In genomic region chr11:116775975-116776374, GRCh38 we compare ENCODE assay signal across 28 cellular contexts. TPM values are rescaled to one million over a fixed set of nuclear protein-coding genes. Genes with fewer than 3 reads are reported as not detected.
DNase-seq lines count a peak whose midpoint lies in the region; ATAC-seq and TF ChIP-seq lines count a peak whose summit lies in the region.
"Had no signal": no experiment of that assay in that cellular context is flagged by ENCODE, and none has a peak within 500 bp of the region (broad histone marks: within the 10 kb centered on the region; RNA-seq: fewer than 3 reads in every experiment).

No MANE protein-coding gene starts in this region.

- no peaks in the 10 kb centered on the region for H3K27me3 Mint-ChIP-seq in activated CD8-positive, alpha-beta T cell treated with anti-CD3 and anti-CD28 coated beads for 36 hours
- no peaks in the 10 kb centered on the region for H3K27me3 Mint-ChIP-seq in activated CD8-positive, alpha-beta T cell treated with anti-CD3 and anti-CD28 coated beads, Interleukin-2, amount 10 ng/mL, durations not matched to agents 7 days and 5 days (ENCODE audit: low read depth)
- H3K27me3 Mint-ChIP-seq in CD4-positive, alpha-beta memory T cell, result no peaks in the 10 kb centered on the region
- no peaks in the 10 kb centered on the region for H3K27me3 Mint-ChIP-seq in activated CD4-positive, alpha-beta memory T cell treated with anti-CD3 and anti-CD28 coated beads for 36 hours
- H3K27me3 Mint-ChIP-seq in naive thymus-derived CD8-positive, alpha-beta T cell, result no peaks in the 10 kb centered on the region

- H3K4me3 Mint-ChIP-seq in activated CD8-positive, alpha-beta T cell treated with anti-CD3 and anti-CD28 coated beads for 36 hours, result no peak overlapping the region
- no peak overlapping the region for H3K4me3 Mint-ChIP-seq in activated CD8-positive, alpha-beta T cell treated with anti-CD3 and anti-CD28 coated beads, Interleukin-2, amount 10 ng/mL, durations not matched to agents 7 days and 5 days
- peak overlapping the region in 2 of 8 donors; percentile 3 to 54 for H3K4me3 Mint-ChIP-seq in CD4-positive, alpha-beta memory T cell
- no peak overlapping the region for H3K4me3 Mint-ChIP-seq in activated CD4-positive, alpha-beta memory T cell treated with anti-CD3 and anti-CD28 coated beads for 36 hours
- no peak overlapping the region for H3K4me3 Mint-ChIP-seq in naive thymus-derived CD8-positive, alpha-beta T cell

- no peak for ATAC-seq in activated CD8-positive, alpha-beta T cell treated with anti-CD3 and anti-CD28 coated beads for 36 hours
- no peak for ATAC-seq in activated CD8-positive, alpha-beta T cell treated with anti-CD3 and anti-CD28 coated beads, Interleukin-2, amount 10 ng/mL, durations not matched to agents 7 days and 5 days
- ATAC-seq in naive thymus-derived CD8-positive, alpha-beta T cell, result no peak
- ATAC-seq: heart left ventricle, HepG2, left cardiac atrium, upper lobe of right lung had no signal

- peaks cover 32% of the 10 kb centered on the region for H3K36me3 ChIP-seq in CD4-positive, alpha-beta memory T cell (ENCODE audit: insufficient read depth, low read length)

- intact Hi-C loops in activated CD8-positive, alpha-beta T cell treated with anti-CD3 and anti-CD28 coated beads for 36 hours (cut with micrococcal nuclease), result loop anchor here (5.0 kb wide), 1 partner anchor 76 kb away; no protein-coding TSS in a partner anchor
- intact Hi-C loops in CD4-positive, alpha-beta memory T cell (cut with micrococcal nuclease), result no loop called here
- intact Hi-C loops in activated CD4-positive, alpha-beta memory T cell treated with anti-CD3 and anti-CD28 coated beads for 36 hours (cut with micrococcal nuclease), result loop anchor here (1.0 to 5.0 kb wide), 3 partner anchors 10 to 171 kb away; no protein-coding TSS in a partner anchor

- H3K4me1 ChIP-seq in CD4-positive, alpha-beta memory T cell (ENCODE audit: insufficient read depth, low read length), result peaks cover 21% of the 10 kb centered on the region

- H3K4me3 ChIP-seq in CD4-positive, alpha-beta memory T cell (ENCODE audit: low read length in 2 of 2), result no peak overlapping the region
- H3K4me3 ChIP-seq: heart left ventricle, upper lobe of right lung had no signal

- CTCF ChIA-PET in activated CD8-positive, alpha-beta T cell treated with anti-CD3 and anti-CD28 coated beads for 36 hours (lab: Charles Lee), result interaction anchor here (2.3 to 3.0 kb wide), 2 partner anchors 11 to 15 kb away, joined by 9 to 17 read pairs; partner anchors contain the start of genes APOA5 and ZPR1
- CTCF ChIA-PET in activated CD8-positive, alpha-beta T cell treated with anti-CD3 and anti-CD28 coated beads, Interleukin-2, amount 10 ng/mL, durations not matched to agents 7 days and 5 days (lab: Charles Lee), result interaction anchor here (1.0 to 3.7 kb wide), 3 partner anchors 11 to 60 kb away, joined by 3 to 20 read pairs (median 8); partner anchors contain the start of genes APOA5 and ZPR1
- CTCF ChIA-PET in CD4-positive, alpha-beta memory T cell (lab: Charles Lee; ENCODE audit: partially characterized antibody), result interaction anchor here (1.4 to 7.3 kb wide), 3 partner anchors 11 to 61 kb away, joined by 4 to 46 read pairs (median 5); partner anchors contain the start of genes APOA1, APOA5 and ZPR1
- CTCF ChIA-PET in activated CD4-positive, alpha-beta memory T cell treated with anti-CD3 and anti-CD28 coated beads for 36 hours (lab: Charles Lee), result interaction anchor here (1.3 to 2.7 kb wide), 3 partner anchors 11 to 60 kb away, joined by 3 to 11 read pairs (median 7); partner anchors contain the start of genes APOA5 and ZPR1

- no peak for DNase-seq in activated CD8-positive, alpha-beta T cell treated with anti-CD3 and anti-CD28 coated beads for 36 hours
- no peak for DNase-seq in activated CD8-positive, alpha-beta T cell treated with anti-CD3 and anti-CD28 coated beads, Interleukin-2, amount 10 ng/mL, durations not matched to agents 7 days and 5 days
- no peak for DNase-seq in CD4-positive, alpha-beta memory T cell
- no peak for DNase-seq in activated CD4-positive, alpha-beta memory T cell treated with anti-CD3 and anti-CD28 coated beads for 36 hours
- no peak for DNase-seq in naive thymus-derived CD8-positive, alpha-beta T cell
- DNase-seq in hepatic stellate cell (ENCODE audit: low spot score), result no peak
- no peak for DNase-seq in UCSD-AML1 (lab: John Stamatoyannopoulos, UW; ENCODE audit: unreplicated experiment)
- DNase-seq in NAMALWA (ENCODE audit: low spot score), result no peak
- DNase-seq: Calu3; effector CD8-positive, alpha-beta T cell; foreskin fibroblast; H7; heart left ventricle; left cardiac atrium; mammary epithelial cell; NCI-H1092 treated with DMSO at 0.1 percent for 48 hours; NCI-H1930; NCI-H526; upper lobe of right lung had no signal

- H3K9me3 Mint-ChIP-seq in activated CD8-positive, alpha-beta T cell treated with anti-CD3 and anti-CD28 coated beads for 36 hours, result no peaks in the 10 kb centered on the region
- no peaks in the 10 kb centered on the region for H3K9me3 Mint-ChIP-seq in activated CD8-positive, alpha-beta T cell treated with anti-CD3 and anti-CD28 coated beads, Interleukin-2, amount 10 ng/mL, durations not matched to agents 7 days and 5 days (ENCODE audit: insufficient read depth)
- H3K9me3 Mint-ChIP-seq in CD4-positive, alpha-beta memory T cell, result peaks cover 0 to 5% (median 0%) of the 10 kb centered on the region in 8 donors
- H3K9me3 Mint-ChIP-seq in activated CD4-positive, alpha-beta memory T cell treated with anti-CD3 and anti-CD28 coated beads for 36 hours, result no peaks in the 10 kb centered on the region
- no peaks in the 10 kb centered on the region for H3K9me3 Mint-ChIP-seq in naive thymus-derived CD8-positive, alpha-beta T cell

- no peak overlapping the region for H3K27ac ChIP-seq in CD4-positive, alpha-beta memory T cell (ENCODE audit: low read depth, low read length)
- H3K27ac ChIP-seq: heart left ventricle, upper lobe of right lung had no signal

- no peaks in the 10 kb centered on the region for H3K9me3 ChIP-seq in CD4-positive, alpha-beta memory T cell (ENCODE audit: control insufficient read depth in 1 of 2, low read length in 2 of 2)
- H3K9me3 ChIP-seq: heart left ventricle, upper lobe of right lung had no signal

- H3K27me3 ChIP-seq in CD4-positive, alpha-beta memory T cell (ENCODE audit: insufficient read depth, low read length), result no peaks in the 10 kb centered on the region
- H3K27me3 ChIP-seq: heart left ventricle, upper lobe of right lung had no signal

- POLR2A ChIA-PET in activated CD8-positive, alpha-beta T cell treated with anti-CD3 and anti-CD28 coated beads for 36 hours (lab: Charles Lee), result interaction anchor here (0.6 to 3.6 kb wide), 4 partner anchors 11 to 454 kb away, joined by 3 to 28 read pairs (median 4); partner anchors contain the start of genes APOA5 and ZPR1
- POLR2A ChIA-PET in activated CD8-positive, alpha-beta T cell treated with anti-CD3 and anti-CD28 coated beads, Interleukin-2, amount 10 ng/mL, durations not matched to agents 7 days and 5 days (lab: Charles Lee), result interaction anchor here (1.0 kb wide), 1 partner anchor 11 kb away, joined by 5 read pairs; no protein-coding TSS in a partner anchor
- POLR2A ChIA-PET in CD4-positive, alpha-beta memory T cell (lab: Charles Lee; ENCODE audit: partially characterized antibody), result interaction anchor here (7.7 kb wide), 1 partner anchor 10 kb away, joined by 100 read pairs; the partner anchor contains the start of gene ZPR1
- POLR2A ChIA-PET in activated CD4-positive, alpha-beta memory T cell treated with anti-CD3 and anti-CD28 coated beads for 36 hours (lab: Charles Lee), result interaction anchor here (0.6 to 1.6 kb wide), 4 partner anchors 10 to 157 kb away, joined by 3 to 7 read pairs (median 5); partner anchors contain the start of gene ZPR1
- POLR2A ChIA-PET in naive thymus-derived CD8-positive, alpha-beta T cell (lab: Charles Lee), result interaction anchor here (6.0 kb wide), 1 partner anchor 11 kb away, joined by 66 read pairs; the partner anchor contains the start of gene ZPR1

- H3K27ac Mint-ChIP-seq in activated CD8-positive, alpha-beta T cell treated with anti-CD3 and anti-CD28 coated beads for 36 hours, result peak overlapping the region; percentile 31
- H3K27ac Mint-ChIP-seq in activated CD8-positive, alpha-beta T cell treated with anti-CD3 and anti-CD28 coated beads, Interleukin-2, amount 10 ng/mL, durations not matched to agents 7 days and 5 days, result no peak overlapping the region
- H3K27ac Mint-ChIP-seq in CD4-positive, alpha-beta memory T cell, result peak overlapping the region in 4 of 7 donors; percentile 17 to 82 (median 46)
- H3K27ac Mint-ChIP-seq in activated CD4-positive, alpha-beta memory T cell treated with anti-CD3 and anti-CD28 coated beads for 36 hours, result peak overlapping the region; percentile 88
- peak overlapping the region in 6 of 10 donors; percentile 25 to 76 (median 57) for H3K27ac Mint-ChIP-seq in naive thymus-derived CD8-positive, alpha-beta T cell

- peaks cover 54% of the 10 kb centered on the region for H3K36me3 Mint-ChIP-seq in activated CD8-positive, alpha-beta T cell treated with anti-CD3 and anti-CD28 coated beads for 36 hours (ENCODE audit: low read depth)
- H3K36me3 Mint-ChIP-seq in activated CD8-positive, alpha-beta T cell treated with anti-CD3 and anti-CD28 coated beads, Interleukin-2, amount 10 ng/mL, durations not matched to agents 7 days and 5 days (ENCODE audit: low read depth), result peaks cover 49% of the 10 kb centered on the region
- peaks cover 34 to 60% of the 10 kb centered on the region in 2 donors for H3K36me3 Mint-ChIP-seq in CD4-positive, alpha-beta memory T cell
- peaks cover 46% of the 10 kb centered on the region for H3K36me3 Mint-ChIP-seq in activated CD4-positive, alpha-beta memory T cell treated with anti-CD3 and anti-CD28 coated beads for 36 hours
- peaks cover 0 to 50% (median 9%) of the 10 kb centered on the region in 3 donors for H3K36me3 Mint-ChIP-seq in naive thymus-derived CD8-positive, alpha-beta T cell

- no peak for TF ChIP-seq CTCF in activated CD8-positive, alpha-beta T cell treated with anti-CD3 and anti-CD28 coated beads for 36 hours (IDR thresholded peaks at IDR 0.05)

- H3K4me1 Mint-ChIP-seq in activated CD8-positive, alpha-beta T cell treated with anti-CD3 and anti-CD28 coated beads for 36 hours (ENCODE audit: low read depth), result peaks cover 63% of the 10 kb centered on the region
- H3K4me1 Mint-ChIP-seq in activated CD8-positive, alpha-beta T cell treated with anti-CD3 and anti-CD28 coated beads, Interleukin-2, amount 10 ng/mL, durations not matched to agents 7 days and 5 days (ENCODE audit: low read depth), result peaks cover 40% of the 10 kb centered on the region
- peaks cover 20 to 38% (median 27%) of the 10 kb centered on the region in 4 donors for H3K4me1 Mint-ChIP-seq in CD4-positive, alpha-beta memory T cell
- H3K4me1 Mint-ChIP-seq in activated CD4-positive, alpha-beta memory T cell treated with anti-CD3 and anti-CD28 coated beads for 36 hours (ENCODE audit: low read depth), result peaks cover 74% of the 10 kb centered on the region
- H3K4me1 Mint-ChIP-seq in naive thymus-derived CD8-positive, alpha-beta T cell, result peaks cover 19 to 33% (median 30%) of the 10 kb centered on the region in 4 donors

RNA-seq across cellular contexts. Expression of gene BUD13, which starts 3.2 kb away (rescaled TPM):
- 10 to 100 TPM; 26.6 to 28.6 TPM for total RNA-seq in activated CD8-positive, alpha-beta T cell treated with anti-CD3 and anti-CD28 coated beads for 36 hours
- total RNA-seq in activated CD8-positive, alpha-beta T cell treated with anti-CD3 and anti-CD28 coated beads, Interleukin-2, amount 10 ng/mL, durations not matched to agents 7 days and 5 days, result 10 to 100 TPM; 36.3 to 39.5 TPM
- 10 to 100 TPM; 19.9 to 23.1 TPM for total RNA-seq in CD4-positive, alpha-beta memory T cell
- 10 to 100 TPM in 1 of 2 donors, 1 to 10 TPM in 1; 2.3 to 20.6 TPM for polyA plus RNA-seq in CD4-positive, alpha-beta memory T cell
- 10 to 100 TPM; 30.3 to 32.7 TPM for total RNA-seq in activated CD4-positive, alpha-beta memory T cell treated with anti-CD3 and anti-CD28 coated beads for 36 hours
- total RNA-seq in naive thymus-derived CD8-positive, alpha-beta T cell, result 10 to 100 TPM; 14.2 to 16.2 TPM
- polyA plus RNA-seq in naive thymus-derived CD8-positive, alpha-beta T cell, result 10 to 100 TPM in 1 of 3 donors, 1 to 10 TPM in 2; 5.4 to 16.2 (median 6.6) TPM

RNA-seq across cellular contexts. Expression of gene ZPR1, which starts 11.8 kb away (rescaled TPM):
- total RNA-seq in activated CD8-positive, alpha-beta T cell treated with anti-CD3 and anti-CD28 coated beads for 36 hours, result 10 to 100 TPM; 89.9 TPM
- total RNA-seq in activated CD8-positive, alpha-beta T cell treated with anti-CD3 and anti-CD28 coated beads, Interleukin-2, amount 10 ng/mL, durations not matched to agents 7 days and 5 days, result 10 to 100 TPM; 60.5 to 62.0 TPM
- total RNA-seq in CD4-positive, alpha-beta memory T cell, result 10 to 100 TPM; 59.5 to 73.4 TPM
- polyA plus RNA-seq in CD4-positive, alpha-beta memory T cell, result 10 to 100 TPM; 45.8 to 48.1 TPM
- 100 to 1,000 TPM; 101 to 102 TPM for total RNA-seq in activated CD4-positive, alpha-beta memory T cell treated with anti-CD3 and anti-CD28 coated beads for 36 hours
- 10 to 100 TPM; 66.5 to 74.4 TPM for total RNA-seq in naive thymus-derived CD8-positive, alpha-beta T cell
- polyA plus RNA-seq in naive thymus-derived CD8-positive, alpha-beta T cell, result 10 to 100 TPM; 29.5 to 42.9 (median 36.1) TPM

RNA-seq across cellular contexts. Expression of gene APOA5, which starts 15.7 kb away (rescaled TPM):
- total RNA-seq in activated CD8-positive, alpha-beta T cell treated with anti-CD3 and anti-CD28 coated beads for 36 hours, result not detected
- not detected for total RNA-seq in activated CD8-positive, alpha-beta T cell treated with anti-CD3 and anti-CD28 coated beads, Interleukin-2, amount 10 ng/mL, durations not matched to agents 7 days and 5 days
- not detected for total RNA-seq in CD4-positive, alpha-beta memory T cell
- polyA plus RNA-seq in CD4-positive, alpha-beta memory T cell, result not detected
- not detected for total RNA-seq in activated CD4-positive, alpha-beta memory T cell treated with anti-CD3 and anti-CD28 coated beads for 36 hours
- not detected for total RNA-seq in naive thymus-derived CD8-positive, alpha-beta T cell
- polyA plus RNA-seq in naive thymus-derived CD8-positive, alpha-beta T cell, result not detected
- total RNA-seq: A673; Calu3; Daoy; heart left ventricle; left cardiac atrium; mammary epithelial cell; RPMI7951; SK-MEL-5; subcutaneous adipose tissue; T-helper 1 cell treated with Interleukin-12 subunit alpha and Interleukin-12 subunit beta and Interleukin-4 antibody, amounts not matched to agents 30 ng/mL and 1 ng/mL, for 36 hours; upper lobe of right lung had no signal
- polyA plus RNA-seq: BJ, esophagus, heart left ventricle, mammary epithelial cell had no signal

RNA-seq across cellular contexts. Expression of gene APOA4, which starts 47.1 kb away (rescaled TPM):
- total RNA-seq in activated CD8-positive, alpha-beta T cell treated with anti-CD3 and anti-CD28 coated beads for 36 hours, result not detected
- not detected for total RNA-seq in activated CD8-positive, alpha-beta T cell treated with anti-CD3 and anti-CD28 coated beads, Interleukin-2, amount 10 ng/mL, durations not matched to agents 7 days and 5 days
- not detected for total RNA-seq in CD4-positive, alpha-beta memory T cell
- not detected for polyA plus RNA-seq in CD4-positive, alpha-beta memory T cell
- total RNA-seq in activated CD4-positive, alpha-beta memory T cell treated with anti-CD3 and anti-CD28 coated beads for 36 hours, result not detected
- not detected for total RNA-seq in naive thymus-derived CD8-positive, alpha-beta T cell
- polyA plus RNA-seq in naive thymus-derived CD8-positive, alpha-beta T cell, result not detected
- total RNA-seq: A673; Calu3; Daoy; H7; heart left ventricle; left cardiac atrium; mammary epithelial cell; RPMI7951; SK-MEL-5; subcutaneous adipose tissue; T-helper 1 cell treated with Interleukin-12 subunit alpha and Interleukin-12 subunit beta and Interleukin-4 antibody, amounts not matched to agents 30 ng/mL and 1 ng/mL, for 36 hours; upper lobe of right lung had no signal
- polyA plus RNA-seq: BJ, mammary epithelial cell had no signal

RNA-seq across cellular contexts. Expression of gene APOC3, which starts 53.7 kb away (rescaled TPM):
- total RNA-seq in activated CD8-positive, alpha-beta T cell treated with anti-CD3 and anti-CD28 coated beads for 36 hours, result not detected
- total RNA-seq in activated CD8-positive, alpha-beta T cell treated with anti-CD3 and anti-CD28 coated beads, Interleukin-2, amount 10 ng/mL, durations not matched to agents 7 days and 5 days, result not detected
- total RNA-seq in CD4-positive, alpha-beta memory T cell, result not detected
- not detected for polyA plus RNA-seq in CD4-positive, alpha-beta memory T cell
- not detected for total RNA-seq in activated CD4-positive, alpha-beta memory T cell treated with anti-CD3 and anti-CD28 coated beads for 36 hours
- not detected for total RNA-seq in naive thymus-derived CD8-positive, alpha-beta T cell
- polyA plus RNA-seq in naive thymus-derived CD8-positive, alpha-beta T cell, result not detected
- total RNA-seq: A673; Calu3; Daoy; H7; left cardiac atrium; mammary epithelial cell; RPMI7951; SK-MEL-5; subcutaneous adipose tissue; T-helper 1 cell treated with Interleukin-12 subunit alpha and Interleukin-12 subunit beta and Interleukin-4 antibody, amounts not matched to agents 30 ng/mL and 1 ng/mL, for 36 hours; upper lobe of right lung had no signal
- polyA plus RNA-seq: BJ, esophagus, heart left ventricle, mammary epithelial cell had no signal
